Comparison of ENCODE assay signal across 12 cellular contexts in the genomic region with DNA sequence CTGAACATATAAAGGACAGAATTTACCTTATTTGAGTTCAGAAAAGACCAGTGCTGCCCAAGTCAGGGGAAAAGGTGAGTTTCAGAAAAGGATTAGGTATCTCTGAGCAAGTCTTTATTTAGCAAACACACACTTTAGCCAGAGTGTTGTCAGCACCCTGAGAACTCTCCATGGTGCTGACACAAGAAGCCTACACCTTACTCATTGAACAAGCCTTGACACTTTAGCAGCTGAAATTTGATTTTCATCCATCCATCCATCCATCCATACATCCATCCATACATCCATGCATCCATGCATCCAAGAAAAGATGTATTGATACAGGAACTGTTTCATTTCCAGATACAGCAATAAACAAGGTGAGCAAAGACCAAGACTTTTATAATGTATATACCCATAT.
DNase-seq lines count a peak whose midpoint lies in the region; ATAC-seq and TF ChIP-seq lines count a peak whose summit lies in the region.
"Had no signal": no experiment of that assay in that cellular context is flagged by ENCODE, and none has a peak within 500 bp of the region (broad histone marks: within the 10 kb centered on the region; RNA-seq: fewer than 3 reads in every experiment).

No MANE protein-coding gene starts in this region.

- no peak overlapping the region for H2AFZ ChIP-seq in PC-3 (ENCODE audit: low read length)

- TF ChIP-seq POLR2A in upper lobe of left lung (IDR thresholded peaks at IDR 0.05): no peak

- H3K4me2 ChIP-seq in PC-3 (ENCODE audit: low read length): no peak overlapping the region

- H3K4me1 ChIP-seq in PC-3 (ENCODE audit: insufficient read depth, low read length) (no peaks in the 10 kb centered on the region), upper lobe of left lung (no peaks in the 10 kb centered on the region)

- ATAC-seq in PC-3 (no peak), upper lobe of left lung (ENCODE audit: low FRiP score in 2 of 2) (no peak)
- ATAC-seq: stimulated activated memory B cell treated with anti-CD40 and anti-IgM and Interleukin-4, amounts not matched to agents 10 μg/mL and 1 μg/mL and 100 μg/mL, for 72 hours had no signal

- no peak overlapping the region for H3K9ac ChIP-seq in PC-3 (ENCODE audit: low read length)

- TF ChIP-seq CTCF in PC-3 (conservative IDR thresholded peaks at IDR 0.05; ENCODE audit: low read depth, low read length) (no peak), fibroblast of pulmonary artery (IDR thresholded peaks at IDR 0.05; ENCODE audit: low read length, missing control alignments) (no peak), upper lobe of left lung (IDR thresholded peaks at IDR 0.05) (no peak)

- H3K9me3 ChIP-seq in PC-3 (ENCODE audit: low read length) (no peaks in the 10 kb centered on the region), upper lobe of left lung (no peaks in the 10 kb centered on the region)
- H3K9me3 ChIP-seq: neutrophil had no signal

- H3K9me2 ChIP-seq in PC-3 (replicated peaks; ENCODE audit: low read length): no peaks in the 10 kb centered on the region

- DNase-seq in DMS 273 (lab: John Stamatoyannopoulos, UW; ENCODE audit: unreplicated experiment) (peak; percentile 4), DMS 273 treated with DMSO at 0.1 percent for 48 hours (lab: John Stamatoyannopoulos, UW) (no peak), PC-3 (peak; percentile 22), fibroblast of pulmonary artery (ENCODE audit: low read depth) (peak; percentile 11), retina (peak; percentile 11), upper lobe of left lung (no peak), medulla oblongata (ENCODE audit: extremely low spot score) (no peak)
- no peak for DNase-seq in activated CD4-positive, alpha-beta T cell treated with anti-CD3 and anti-CD28 coated beads, Interleukin-2, amount 50 U/mL, for 4 hours
- DNase-seq: NCI-H2081 treated with DMSO at 0.1 percent for 48 hours had no signal

- no peaks in the 10 kb centered on the region for H3K79me2 ChIP-seq in PC-3 (ENCODE audit: low read length)

- CTCF ChIA-PET in PC-3 (lab: Charles Lee): no interaction called here

- H3K36me3 ChIP-seq in PC-3 (ENCODE audit: low read depth, low read length): no peaks in the 10 kb centered on the region
- H3K36me3 ChIP-seq in upper lobe of left lung: no peaks in the 10 kb centered on the region
- H3K36me3 ChIP-seq: neutrophil had no signal

- no peaks in the 10 kb centered on the region for H3F3A ChIP-seq in PC-3 (ENCODE audit: low read length, unreplicated experiment)

- TF ChIP-seq EP300 in upper lobe of left lung (IDR thresholded peaks at IDR 0.05): no peak

- H3K27me3 ChIP-seq in PC-3 (ENCODE audit: low read length): no peaks in the 10 kb centered on the region
- H3K27me3 ChIP-seq in upper lobe of left lung: no peaks in the 10 kb centered on the region
- H3K27me3 ChIP-seq: neutrophil had no signal

- no peak overlapping the region for H3K4me3 ChIP-seq in PC-3 (ENCODE audit: low read length)
- no peak overlapping the region for H3K4me3 ChIP-seq in fibroblast of pulmonary artery (replicated peaks; ENCODE audit: low read depth, low read length)
- no peak overlapping the region for H3K4me3 ChIP-seq in upper lobe of left lung

- H4K20me1 ChIP-seq in PC-3 (ENCODE audit: low read length): no peaks in the 10 kb centered on the region

- intact Hi-C loops in PC-3 (cut with micrococcal nuclease): no loop called here

- H3K27ac ChIP-seq in PC-3 (ENCODE audit: low read length): no peak overlapping the region
- no peak overlapping the region for H3K27ac ChIP-seq in upper lobe of left lung
- H3K27ac ChIP-seq: 22Rv1, neutrophil had no signal

- no TSS peak for BruUV-seq in PC-3 (replicated peaks; lab: Mats Ljungman, UMichigan)

- POLR2A ChIA-PET in PC-3 (lab: Charles Lee; ENCODE audit: unreplicated experiment): no interaction called here

Comparison
In these comparisons a context has a peak if more than half of its experiments do, and no peak if none do; other contexts are left out.
1. DNase-seq: peak in DMS 273 (single experiment), PC-3 (single experiment), fibroblast of pulmonary artery (single experiment) and retina (single experiment); none in DMS 273 treated with DMSO at 0.1 percent for 48 hours (single experiment), upper lobe of left lung (0 of 2), medulla oblongata (single experiment) and activated CD4-positive, alpha-beta T cell treated with anti-CD3 and anti-CD28 coated beads, Interleukin-2, amount 50 U/mL, for 4 hours (0 of 2).